ENCODE assay signal across 31 cellular contexts in genomic region chr11:117437041-117437790, GRCh38.
"Had no signal": no experiment of that assay in that cellular context is flagged by ENCODE, and none has a peak within 500 bp of the region (broad histone marks: within the 10 kb centered on the region; RNA-seq: fewer than 3 reads in every experiment).

No MANE protein-coding gene starts in this region.

- DNase-seq: activated CD4-positive, alpha-beta memory T cell treated with anti-CD3 and anti-CD28 coated beads for 36 hours; activated CD4-positive, alpha-beta T cell treated with anti-CD3 and anti-CD28 coated beads, Interleukin-2, amount 10 ng/mL, durations not matched to agents 24 days and 14 days; activated CD4-positive, CD25-positive, alpha-beta regulatory T cell treated with anti-CD3 and anti-CD28 coated beads, Interleukin-2, amount 50 U/mL, for 72 hours; activated CD8-positive, alpha-beta memory T cell treated with anti-CD3 and anti-CD28 coated beads, Interleukin-2, amount 50 U/mL, for 48 hours; activated gamma-delta T cell treated with Interleukin-2 at 50 U/mL for 16 hours; activated T-cell treated with anti-CD3 and anti-CD28 coated beads, Interleukin-2, amount 50 U/mL, for 24 hours; body of pancreas; colonic mucosa; effector memory CD4-positive, alpha-beta T cell; erythroblast; gastrocnemius medialis; glutamatergic neuron; kidney; left colon; midbrain; naive thymus-derived CD4-positive, alpha-beta T cell; nucleus accumbens; right cardiac atrium; stimulated activated CD4-positive, alpha-beta T cell treated with anti-CD3 and anti-CD28 coated beads, Interleukin-4, amount 100 ng/mL, for 1 hour; stimulated activated naive CD8-positive, alpha-beta T cell treated with anti-CD3 and anti-CD28 coated beads, Interleukin-15, Interleukin-2, amounts not matched to agents 100 U/mL and 50 U/mL, for 24 hours; T-helper 17 cell; T1000; testis; trophoblast cell; WERI-Rb-1 had no signal

- H3K4me3 ChIP-seq: body of pancreas, colonic mucosa, dorsolateral prefrontal cortex, gastrocnemius medialis, testis had no signal

- H3K27me3 ChIP-seq: body of pancreas, colonic mucosa, dorsolateral prefrontal cortex, gastrocnemius medialis, testis had no signal

- H3K27ac ChIP-seq: body of pancreas, colonic mucosa, gastrocnemius medialis, parathyroid adenoma, testis, WERI-Rb-1 had no signal

- H3K4me1 Mint-ChIP-seq: activated CD4-positive, alpha-beta T cell treated with anti-CD3 and anti-CD28 coated beads, Interleukin-2, amount 10 ng/mL, durations not matched to agents 24 days and 14 days; activated T-helper 17 cell treated with anti-CD3 and anti-CD28 coated beads, Interleukin-2, amount 50 U/mL, for 72 hours; memory B cell; naive thymus-derived CD4-positive, alpha-beta T cell; T-helper 17 cell had no signal

- H2AFZ ChIP-seq: parathyroid adenoma had no signal

- H3K9me3 Mint-ChIP-seq: activated CD4-positive, alpha-beta memory T cell treated with anti-CD3 and anti-CD28 coated beads for 36 hours; activated T-cell treated with anti-CD3 and anti-CD28 coated beads, Interleukin-2, amount 50 U/mL, for 24 hours; activated T-helper 17 cell treated with anti-CD3 and anti-CD28 coated beads, Interleukin-2, amount 50 U/mL, for 72 hours; memory B cell had no signal

- H3K27ac Mint-ChIP-seq: activated CD4-positive, alpha-beta memory T cell treated with anti-CD3 and anti-CD28 coated beads for 36 hours; activated CD4-positive, alpha-beta T cell treated with anti-CD3 and anti-CD28 coated beads, Interleukin-2, amount 10 ng/mL, durations not matched to agents 24 days and 14 days; activated naive CD4-positive, alpha-beta T cell treated with anti-CD3 and anti-CD28 coated beads, Interleukin-2, amount 50 U/mL, for 72 hours; activated T-cell treated with anti-CD3 and anti-CD28 coated beads, Interleukin-2, amount 50 U/mL, for 24 hours; activated T-helper 17 cell treated with anti-CD3 and anti-CD28 coated beads, Interleukin-2, amount 50 U/mL, for 72 hours; memory B cell; naive thymus-derived CD4-positive, alpha-beta T cell; T-helper 17 cell had no signal

- H3K36me3 ChIP-seq: colonic mucosa, gastrocnemius medialis, WERI-Rb-1 had no signal

- H3K9me3 ChIP-seq: body of pancreas, colonic mucosa, gastrocnemius medialis, testis had no signal

- H3K4me1 ChIP-seq: body of pancreas, colonic mucosa, gastrocnemius medialis, parathyroid adenoma, testis had no signal

- H3K36me3 Mint-ChIP-seq: activated CD4-positive, alpha-beta memory T cell treated with anti-CD3 and anti-CD28 coated beads for 36 hours; activated naive CD4-positive, alpha-beta T cell treated with anti-CD3 and anti-CD28 coated beads, Interleukin-2, amount 50 U/mL, for 72 hours; memory B cell; naive thymus-derived CD4-positive, alpha-beta T cell had no signal

- ATAC-seq: activated naive CD4-positive, alpha-beta T cell treated with anti-CD3 and anti-CD28 coated beads, Interleukin-2, amount 50 U/mL, for 72 hours; activated T-helper 17 cell treated with anti-CD3 and anti-CD28 coated beads, Interleukin-2, amount 50 U/mL, for 72 hours; body of pancreas; gastrocnemius medialis; left colon; naive thymus-derived CD4-positive, alpha-beta T cell; right cardiac atrium; stimulated activated naive CD8-positive, alpha-beta T cell treated with anti-CD3 and anti-CD28 coated beads, Interleukin-15, Interleukin-2, amounts not matched to agents 100 U/mL and 50 U/mL, for 24 hours; T-helper 17 cell had no signal

- H3K4me3 Mint-ChIP-seq: activated CD4-positive, alpha-beta memory T cell treated with anti-CD3 and anti-CD28 coated beads for 36 hours; activated CD4-positive, alpha-beta T cell treated with anti-CD3 and anti-CD28 coated beads, Interleukin-2, amount 10 ng/mL, durations not matched to agents 24 days and 14 days; activated T-cell treated with anti-CD3 and anti-CD28 coated beads, Interleukin-2, amount 50 U/mL, for 24 hours; activated T-helper 17 cell treated with anti-CD3 and anti-CD28 coated beads, Interleukin-2, amount 50 U/mL, for 72 hours; memory B cell; naive thymus-derived CD4-positive, alpha-beta T cell; T-helper 17 cell had no signal

- H3K79me2 ChIP-seq: parathyroid adenoma had no signal

- FAIRE-seq: kidney, urothelium cell line had no signal
